In genomic region chr11:128716661-128717210, GRCh38 we compare ENCODE assay signal across 8 cellular contexts. TPM values are rescaled to one million over a fixed set of nuclear protein-coding genes. Genes with fewer than 3 reads are reported as not detected.
DNase-seq lines count a peak whose midpoint lies in the region; ATAC-seq and TF ChIP-seq lines count a peak whose summit lies in the region.

No MANE protein-coding gene starts in this region.

- POLR2A ChIA-PET in activated B cell treated with CpG ODN at 0.5 μM for 24 hours (lab: Charles Lee): interaction anchor here (0.5 to 5.4 kb wide), 12 partner anchors 9 to 1286 kb away, joined by 3 to 58 read pairs (median 6); partner anchors contain the start of genes FLI1 and PRDM10

- TF ChIP-seq CTCF in activated B cell treated with CpG ODN at 0.5 μM for 24 hours (IDR thresholded peaks at IDR 0.05): no peak

- H3K36me3 Mint-ChIP-seq in activated B cell treated with CpG ODN at 0.5 μM for 24 hours (ENCODE audit: low read depth): peaks cover 6% of the 10 kb centered on the region
- H3K36me3 Mint-ChIP-seq in stimulated activated effector memory CD8-positive, alpha-beta T cell treated with anti-CD3 and anti-CD28 coated beads, Interleukin-12 subunit alpha, Interleukin-12 subunit beta, amount 100 ng/mL, for 72 hours: peaks cover 37% of the 10 kb centered on the region

- H3K9me3 Mint-ChIP-seq in activated B cell treated with CpG ODN at 0.5 μM for 24 hours: no peaks in the 10 kb centered on the region
- peaks cover 2% of the 10 kb centered on the region for H3K9me3 Mint-ChIP-seq in stimulated activated effector memory CD8-positive, alpha-beta T cell treated with anti-CD3 and anti-CD28 coated beads, Interleukin-12 subunit alpha, Interleukin-12 subunit beta, amount 100 ng/mL, for 72 hours

- no peaks in the 10 kb centered on the region for H3K27me3 Mint-ChIP-seq in activated B cell treated with CpG ODN at 0.5 μM for 24 hours

- peak overlapping the region; percentile 98 for H3K27ac Mint-ChIP-seq in activated B cell treated with CpG ODN at 0.5 μM for 24 hours
- H3K27ac Mint-ChIP-seq in stimulated activated effector memory CD8-positive, alpha-beta T cell treated with anti-CD3 and anti-CD28 coated beads, Interleukin-12 subunit alpha, Interleukin-12 subunit beta, amount 100 ng/mL, for 72 hours: peak overlapping the region; percentile 99

- intact Hi-C loops in activated B cell treated with CpG ODN at 0.5 μM for 24 hours (cut with micrococcal nuclease): loop anchor here (1.0 to 5.0 kb wide), 2 partner anchors 10 to 41 kb away; no protein-coding TSS in a partner anchor

- peaks cover 100% of the 10 kb centered on the region for H3K4me1 Mint-ChIP-seq in activated B cell treated with CpG ODN at 0.5 μM for 24 hours
- peaks cover 98% of the 10 kb centered on the region for H3K4me1 Mint-ChIP-seq in stimulated activated effector memory CD8-positive, alpha-beta T cell treated with anti-CD3 and anti-CD28 coated beads, Interleukin-12 subunit alpha, Interleukin-12 subunit beta, amount 100 ng/mL, for 72 hours

- CTCF ChIA-PET in activated B cell treated with CpG ODN at 0.5 μM for 24 hours (lab: Charles Lee): no interaction called here

- peak; percentile 54 for DNase-seq in activated T-cell treated with anti-CD3 and anti-CD28 coated beads, Interleukin-2, amount 50 U/mL, for 1 hour
- no peak for DNase-seq in activated T-cell treated with anti-CD3 and anti-CD28 coated beads for 4 hours
- DNase-seq in activated B cell treated with CpG ODN at 0.5 μM for 24 hours: no peak
- DNase-seq in fibroblast of peridontal ligament (ENCODE audit: extremely low read depth): peak; percentile 67
- no peak for DNase-seq in stimulated activated effector memory CD8-positive, alpha-beta T cell treated with anti-CD3 and anti-CD28 coated beads, Interleukin-12 subunit alpha, Interleukin-12 subunit beta, amount 100 ng/mL, for 72 hours (ENCODE audit: low spot score in 2 of 2)
- DNase-seq in globus pallidus (ENCODE audit: low spot score): no peak
- DNase-seq in NCI-H345 (lab: John Stamatoyannopoulos, UW): no peak

- peak; percentile 7 for ATAC-seq in activated B cell treated with CpG ODN at 0.5 μM for 24 hours (ENCODE audit: low read depth)
- ATAC-seq in stimulated activated effector memory CD8-positive, alpha-beta T cell treated with anti-CD3 and anti-CD28 coated beads, Interleukin-12 subunit alpha, Interleukin-12 subunit beta, amount 100 ng/mL, for 72 hours: peak; percentile 52
- no peak for ATAC-seq in GM18498 (IDR thresholded peaks at IDR 0.05; ENCODE audit: unreplicated experiment)

- peak overlapping the region; percentile 73 for H3K4me3 Mint-ChIP-seq in activated B cell treated with CpG ODN at 0.5 μM for 24 hours
- H3K4me3 Mint-ChIP-seq in stimulated activated effector memory CD8-positive, alpha-beta T cell treated with anti-CD3 and anti-CD28 coated beads, Interleukin-12 subunit alpha, Interleukin-12 subunit beta, amount 100 ng/mL, for 72 hours: peak overlapping the region; percentile 79

RNA-seq across cellular contexts. Expression of gene FLI1, which starts 22.9 kb away (rescaled TPM):
- total RNA-seq in activated B cell treated with CpG ODN at 0.5 μM for 24 hours: 64.9 and 69.2 TPM in 2 replicates

Comparison
In these comparisons a context has a peak if more than half of its experiments do, and no peak if none do; other contexts are left out.
1. DNase-seq: peak in activated T-cell treated with anti-CD3 and anti-CD28 coated beads, Interleukin-2, amount 50 U/mL, for 1 hour (single experiment) and fibroblast of peridontal ligament (single experiment); none in activated T-cell treated with anti-CD3 and anti-CD28 coated beads for 4 hours (single experiment), activated B cell treated with CpG ODN at 0.5 μM for 24 hours (single experiment), stimulated activated effector memory CD8-positive, alpha-beta T cell treated with anti-CD3 and anti-CD28 coated beads, Interleukin-12 subunit alpha, Interleukin-12 subunit beta, amount 100 ng/mL, for 72 hours (0 of 2), globus pallidus (single experiment) and NCI-H345 (single experiment).